ENCODE assay signal across 8 cellular contexts in genomic region chr2:112480540-112481049, GRCh38. TPM values are rescaled to one million over a fixed set of nuclear protein-coding genes. Genes with fewer than 3 reads are reported as not detected.
DNase-seq lines count a peak whose midpoint lies in the region; ATAC-seq, FAIRE-seq and TF ChIP-seq lines count a peak whose summit lies in the region.

No MANE protein-coding gene starts in this region.

- peak overlapping the region; percentile 87 for H2AFZ ChIP-seq in Loucy (ENCODE audit: low read length)
- H2AFZ ChIP-seq in HepG2 (ENCODE audit: low read length), result peak overlapping the region; percentile 96

- WGBS in HepG2 (ENCODE audit: low lambda C conversion rate), result 14% methylated on average over 17 of the region's 20 CpGs

- peak overlapping the region; percentile 40 for H3K27ac Mint-ChIP-seq in Caco-2 (ENCODE audit: unreplicated experiment)
- peak overlapping the region; percentile 68 to 78 for H3K27ac Mint-ChIP-seq in activated naive CD4-positive, alpha-beta T cell treated with anti-CD3 and anti-CD28 coated beads, Interleukin-2, amount 50 U/mL, for 72 hours

- peaks cover 5% of the 10 kb centered on the region; the same call in 1 of the 2 replicates for H3K4me1 ChIP-seq in Caco-2
- H3K4me1 ChIP-seq in Loucy (ENCODE audit: insufficient read depth, low read length, poor library complexity, severe bottlenecking), result peaks cover 21% of the 10 kb centered on the region
- peaks cover 37% of the 10 kb centered on the region for H3K4me1 ChIP-seq in HepG2 (ENCODE audit: insufficient read depth, low read length)

- peak overlapping the region; percentile 55 for H3K4me3 ChIP-seq in Caco-2 (ENCODE audit: low read depth, low read length)
- H3K4me3 ChIP-seq in Loucy (ENCODE audit: low read length, poor library complexity, severe bottlenecking), result peak overlapping the region; percentile 81
- peak overlapping the region; percentile 84 to 98 (median 97) for H3K4me3 ChIP-seq in HepG2 (replicated peaks in 1 of 3; ENCODE audit: insufficient read depth in 1 of 3, low read depth in 2 of 3, low read length in 3 of 3)

- DNase-seq in Caco-2, result peak in 1 of 2 experiments; percentile 29
- no peak for DNase-seq in activated naive CD4-positive, alpha-beta T cell treated with anti-CD3 and anti-CD28 coated beads, Interleukin-2, amount 50 U/mL, for 72 hours (ENCODE audit: low spot score in 2 of 2)
- peak; percentile 24 for DNase-seq in HepG2 (ENCODE audit: low spot score)
- no peak for DNase-seq in substantia nigra (lab: John Stamatoyannopoulos, UW)
- DNase-seq in SW 1271 (lab: John Stamatoyannopoulos, UW), result no peak
- no peak for DNase-seq in SIG-M5 (lab: John Stamatoyannopoulos, UW)

- TF ChIP-seq RAD21 in HepG2 (CRISPR knock-in tag; IDR thresholded peaks at IDR 0.05), result no peak

- no peaks in the 10 kb centered on the region for H3K9me2 ChIP-seq in Loucy (replicated peaks; ENCODE audit: low read depth, low read length)

- ATAC-seq in activated naive CD4-positive, alpha-beta T cell treated with anti-CD3 and anti-CD28 coated beads, Interleukin-2, amount 50 U/mL, for 72 hours, result no peak
- ATAC-seq in HepG2, result peak; percentile 42
- no peak for ATAC-seq in HG03108 (IDR thresholded peaks at IDR 0.05; ENCODE audit: unreplicated experiment)

- H4K20me1 ChIP-seq in Loucy (ENCODE audit: insufficient read depth, low read length, poor library complexity, severe bottlenecking), result no peaks in the 10 kb centered on the region
- H4K20me1 ChIP-seq in HepG2 (ENCODE audit: insufficient read depth, low read length), result no peaks in the 10 kb centered on the region

- H3K79me2 ChIP-seq in Loucy (ENCODE audit: insufficient read depth, low read length) (peaks cover 31% of the 10 kb centered on the region), HepG2 (ENCODE audit: insufficient read depth, low read length) (peaks cover 21% of the 10 kb centered on the region)

- POLR2A ChIA-PET in Caco-2 (lab: Charles Lee), result no interaction called here
- POLR2A ChIA-PET in HepG2 (lab: Yijun Ruan, JAX), result interaction anchor here (0.5 to 1.8 kb wide), 4 partner anchors 13 to 337 kb away, joined by 3 to 7 read pairs (median 4); partner anchors contain the start of gene CHCHD5

- no peaks in the 10 kb centered on the region for H3K27me3 ChIP-seq in Caco-2 (replicated peaks; ENCODE audit: control insufficient read depth, insufficient read depth, low read length)
- no peaks in the 10 kb centered on the region for H3K27me3 ChIP-seq in Loucy (ENCODE audit: insufficient read depth, low read length, poor library complexity, severe bottlenecking)
- H3K27me3 ChIP-seq in HepG2 (ENCODE audit: control insufficient read depth in 1 of 2, insufficient read depth in 2 of 2, low read length in 2 of 2), result no peaks in the 10 kb centered on the region; a peak in 1 of 5 replicates

- no peak overlapping the region for H3K27ac ChIP-seq in HepG2 (ENCODE audit: extremely low read length, insufficient read depth, low read length)
- peak overlapping the region; percentile 83 for H3K27ac ChIP-seq in substantia nigra (ENCODE audit: low read depth, low read length, poor library complexity, severe bottlenecking)

- H3K36me3 ChIP-seq in Caco-2 (ENCODE audit: control insufficient read depth, insufficient read depth, low read length) (no peaks in the 10 kb centered on the region), Loucy (ENCODE audit: insufficient read depth, low read length) (no peaks in the 10 kb centered on the region), HepG2 (replicated peaks in 1 of 2; ENCODE audit: control insufficient read depth in 1 of 2, insufficient read depth in 2 of 2, low read length in 2 of 2) (no peaks in the 10 kb centered on the region)

- intact Hi-C loops in Caco-2 (cut with micrococcal nuclease; ENCODE audit: unreplicated experiment) (loop anchor here (1.0 to 5.0 kb wide), 5 partner anchors 14 to 247 kb away; partner anchors contain the start of gene ZC3H8), HepG2 (cut with micrococcal nuclease; ENCODE audit: unreplicated experiment) (loop anchor here (1.0 to 5.0 kb wide), 3 partner anchors 62 to 247 kb away; partner anchors contain the start of genes CHCHD5 and POLR1B)

- no peak for TF ChIP-seq POLR2A in HepG2 (IDR thresholded peaks at IDR 0.05; ENCODE audit: insufficient read depth in 1 of 2, low read depth in 2 of 2, low read length in 2 of 2)

- H3K4me2 ChIP-seq in Loucy (ENCODE audit: low read depth, low read length, poor library complexity, severe bottlenecking), result peak overlapping the region; percentile 95
- H3K4me2 ChIP-seq in HepG2 (ENCODE audit: low read depth, low read length), result peak overlapping the region; percentile 99

- H3K9me3 ChIP-seq in Caco-2 (no peaks in the 10 kb centered on the region), Loucy (ENCODE audit: insufficient read depth, low read depth, low read length) (no peaks in the 10 kb centered on the region), HepG2 (ENCODE audit: low read length) (no peaks in the 10 kb centered on the region)

- H3K36me3 Mint-ChIP-seq in Caco-2 (ENCODE audit: insufficient read depth, unreplicated experiment), result peaks cover 21% of the 10 kb centered on the region
- peaks cover 12 to 18% of the 10 kb centered on the region in 2 donors for H3K36me3 Mint-ChIP-seq in activated naive CD4-positive, alpha-beta T cell treated with anti-CD3 and anti-CD28 coated beads, Interleukin-2, amount 50 U/mL, for 72 hours

- no peaks in the 10 kb centered on the region for H3K9me3 Mint-ChIP-seq in Caco-2 (ENCODE audit: unreplicated experiment)
- H3K9me3 Mint-ChIP-seq in activated naive CD4-positive, alpha-beta T cell treated with anti-CD3 and anti-CD28 coated beads, Interleukin-2, amount 50 U/mL, for 72 hours, result no peaks in the 10 kb centered on the region

- peak in 1 of 2 experiments; percentile 11 for TF ChIP-seq CTCF in Caco-2 (IDR thresholded peaks at IDR 0.05; ENCODE audit: insufficient read depth in 1 of 2, low read depth in 1 of 2, low read length in 1 of 2, severe bottlenecking in 1 of 2, unreplicated experiment in 1 of 2)
- TF ChIP-seq CTCF in Loucy (conservative IDR thresholded peaks at IDR 0.05; ENCODE audit: low read length), result no peak
- no peak for TF ChIP-seq CTCF in HepG2 (CRISPR knock-in tag; IDR thresholded peaks at IDR 0.05)

- no peaks in the 10 kb centered on the region for H3F3A ChIP-seq in Loucy (ENCODE audit: low read depth)

- TF ChIP-seq EP300 in HepG2 (IDR thresholded peaks at IDR 0.05; ENCODE audit: low read depth in 2 of 2, low read length in 2 of 2) (no peak), HepG2 (CRISPR knock-in tag; IDR thresholded peaks at IDR 0.05; ENCODE audit: borderline replicate concordance) (no peak)

- no peak for FAIRE-seq in HepG2 (lab: Jason Lieb, UNC)

- peak overlapping the region; percentile 89 for H3K4me3 Mint-ChIP-seq in Caco-2 (ENCODE audit: unreplicated experiment)

- CTCF ChIA-PET in Caco-2 (lab: Charles Lee) (interaction anchor here (0.6 to 1.8 kb wide), 9 partner anchors 13 to 404 kb away, joined by 3 to 11 read pairs (median 5); no protein-coding TSS in a partner anchor), HepG2 (lab: Yijun Ruan, JAX; ENCODE audit: low intra/inter-chr PET ratio, low total read pairs) (interaction anchor here (1.0 to 1.8 kb wide), 6 partner anchors 13 to 246 kb away, joined by 3 to 5 read pairs (median 3); no protein-coding TSS in a partner anchor)

- no peaks in the 10 kb centered on the region for H3K27me3 Mint-ChIP-seq in Caco-2 (ENCODE audit: insufficient read depth, unreplicated experiment)

- in situ Hi-C loops in HepG2 (cut with HindIII; ENCODE audit: extremely low pct_ligation_motif_present, low pct_unique_long_range_greater_than_20kb), result loop anchor here (5.0 kb wide), 1 partner anchor 102 kb away; the partner anchor contains the start of gene CHCHD5

- H3K9ac ChIP-seq in Loucy (ENCODE audit: low read depth, low read length, poor library complexity, severe bottlenecking), result peak overlapping the region; percentile 78
- peak overlapping the region; percentile 73 for H3K9ac ChIP-seq in HepG2 (ENCODE audit: insufficient read depth, low read depth, low read length)

- peaks cover 11% of the 10 kb centered on the region for H3K4me1 Mint-ChIP-seq in Caco-2 (ENCODE audit: low read depth, unreplicated experiment)

- no TSS peak for BruUV-seq in Caco-2 (replicated peaks; lab: Mats Ljungman, UMichigan)
- no TSS peak for BruUV-seq in HepG2 (replicated peaks; lab: Mats Ljungman, UMichigan)

RNA-seq across cellular contexts. Expression of gene TTL, which starts 1.4 kb away (rescaled TPM):
- total RNA-seq in Caco-2 (2022) (40.8 and 46.9 TPM in 2 replicates), HepG2 (2016; rRNA removed; fragmentation: Illumina TruSeq; extraction: Trizol) (59.8 and 69.8 TPM in 2 replicates)
- total RNA-seq in activated naive CD4-positive, alpha-beta T cell treated with anti-CD3 and anti-CD28 coated beads, Interleukin-2, amount 50 U/mL, for 72 hours, result 10 to 100 TPM; 21.0 to 27.1 TPM
- total RNA-seq in HepG2 (2016; cell fraction: cytosol; rRNA removed; fragmentation: Illumina TruSeq; extraction: Trizol; ENCODE audit: low read depth), result 18.0 and 19.1 TPM in 2 replicates
- total RNA-seq in HepG2 (2016; cell fraction: insoluble cytoplasmic fraction; rRNA removed; fragmentation: Illumina TruSeq; extraction: Trizol), result 56.6 and 58.1 TPM in 2 replicates
- total RNA-seq in HepG2 (2016; cell fraction: membrane; rRNA removed; fragmentation: Illumina TruSeq; extraction: Trizol), result 88.3 and 99.8 TPM in 2 replicates
- total RNA-seq in HepG2 (2016; cell fraction: nucleus; rRNA removed; fragmentation: Illumina TruSeq; extraction: Trizol), result 39.3 and 44.8 TPM in 2 replicates
- polyA plus RNA-seq in HepG2 (2011; rRNA removed), result 19.0 TPM in 2 replicates
- polyA plus RNA-seq in HepG2 (2011; cell fraction: cytosol; rRNA removed), result 10.0 and 16.3 TPM in 2 replicates
- polyA plus RNA-seq in HepG2 (2011; cell fraction: nucleus; rRNA removed), result 12.2 and 20.3 TPM in 2 replicates
- 22.9 and 32.3 TPM in 2 replicates for polyA plus RNA-seq in HepG2 (2012)
- 15.2 and 16.6 TPM in 2 replicates for polyA plus RNA-seq in HepG2 (2016; cell fraction: cytosol; fragmentation: Illumina TruSeq; extraction: Trizol; ENCODE audit: low read depth)
- polyA plus RNA-seq in HepG2 (2016; cell fraction: insoluble cytoplasmic fraction; fragmentation: Illumina TruSeq; extraction: Trizol; ENCODE audit: low read depth), result 44.9 and 53.9 TPM in 2 replicates
- polyA plus RNA-seq in HepG2 (2016; cell fraction: membrane; fragmentation: Illumina TruSeq; extraction: Trizol; ENCODE audit: low read depth), result 50.2 and 56.8 TPM in 2 replicates
- 53.2 and 54.6 TPM in 2 replicates for polyA plus RNA-seq in HepG2 (2016; cell fraction: nucleus; fragmentation: Illumina TruSeq; extraction: Trizol; ENCODE audit: insufficient read depth, low read depth)
- 44.4 and 48.9 TPM in 2 replicates for polyA minus RNA-seq in HepG2 (2011; rRNA and poly(A)+ RNA removed; ENCODE audit: low replicate concordance)
- 28.8 and 32.0 TPM in 2 replicates for polyA minus RNA-seq in HepG2 (2011; cell fraction: cytosol; rRNA and poly(A)+ RNA removed)
- 20.2 and 23.9 TPM in 2 replicates for polyA minus RNA-seq in HepG2 (2011; cell fraction: nucleus; rRNA and poly(A)+ RNA removed)

RNA-seq across cellular contexts. Expression of gene RGPD8, which starts 47.1 kb away (rescaled TPM):
- total RNA-seq in Caco-2 (2022) (17.5 and 23.1 TPM in 2 replicates), HepG2 (2016; rRNA removed; fragmentation: Illumina TruSeq; extraction: Trizol) (12.8 and 18.7 TPM in 2 replicates)
- total RNA-seq in activated naive CD4-positive, alpha-beta T cell treated with anti-CD3 and anti-CD28 coated beads, Interleukin-2, amount 50 U/mL, for 72 hours, result 10 to 100 TPM in 1 of 2 donors, 1 to 10 TPM in 1; 7.4 to 16.1 TPM
- 4.7 and 7.0 TPM in 2 replicates for total RNA-seq in HepG2 (2016; cell fraction: cytosol; rRNA removed; fragmentation: Illumina TruSeq; extraction: Trizol; ENCODE audit: low read depth)
- total RNA-seq in HepG2 (2016; cell fraction: insoluble cytoplasmic fraction; rRNA removed; fragmentation: Illumina TruSeq; extraction: Trizol), result 12.9 and 15.1 TPM in 2 replicates
- 2.1 and 3.0 TPM in 2 replicates for total RNA-seq in HepG2 (2016; cell fraction: membrane; rRNA removed; fragmentation: Illumina TruSeq; extraction: Trizol)
- total RNA-seq in HepG2 (2016; cell fraction: nucleus; rRNA removed; fragmentation: Illumina TruSeq; extraction: Trizol), result 25.1 and 25.7 TPM in 2 replicates
- 2.3 and 3.1 TPM in 2 replicates for polyA plus RNA-seq in HepG2 (2011; rRNA removed)
- polyA plus RNA-seq in HepG2 (2011; cell fraction: cytosol; rRNA removed), result 0.70 and 1.1 TPM in 2 replicates
- polyA plus RNA-seq in HepG2 (2011; cell fraction: nucleus; rRNA removed), result 3.6 and 6.3 TPM in 2 replicates
- 4.0 and 4.1 TPM in 2 replicates for polyA plus RNA-seq in HepG2 (2012)
- polyA plus RNA-seq in HepG2 (2016; cell fraction: cytosol; fragmentation: Illumina TruSeq; extraction: Trizol; ENCODE audit: low read depth), result 0.03 TPM in 1 of 2 replicates, not detected in the other
- polyA plus RNA-seq in HepG2 (2016; cell fraction: insoluble cytoplasmic fraction; fragmentation: Illumina TruSeq; extraction: Trizol; ENCODE audit: low read depth), result 3.0 and 3.1 TPM in 2 replicates
- 0.09 and 0.14 TPM in 2 replicates for polyA plus RNA-seq in HepG2 (2016; cell fraction: membrane; fragmentation: Illumina TruSeq; extraction: Trizol; ENCODE audit: low read depth)
- polyA plus RNA-seq in HepG2 (2016; cell fraction: nucleus; fragmentation: Illumina TruSeq; extraction: Trizol; ENCODE audit: insufficient read depth, low read depth), result 12.3 and 16.4 TPM in 2 replicates
- 3.4 and 3.6 TPM in 2 replicates for polyA minus RNA-seq in HepG2 (2011; rRNA and poly(A)+ RNA removed; ENCODE audit: low replicate concordance)
- polyA minus RNA-seq in HepG2 (2011; cell fraction: cytosol; rRNA and poly(A)+ RNA removed), result 5.5 and 5.9 TPM in 2 replicates
- polyA minus RNA-seq in HepG2 (2011; cell fraction: nucleus; rRNA and poly(A)+ RNA removed), result 55.9 and 56.6 TPM in 2 replicates
